Comparison of ENCODE assay signal across 23 cellular contexts in the genomic region with DNA sequence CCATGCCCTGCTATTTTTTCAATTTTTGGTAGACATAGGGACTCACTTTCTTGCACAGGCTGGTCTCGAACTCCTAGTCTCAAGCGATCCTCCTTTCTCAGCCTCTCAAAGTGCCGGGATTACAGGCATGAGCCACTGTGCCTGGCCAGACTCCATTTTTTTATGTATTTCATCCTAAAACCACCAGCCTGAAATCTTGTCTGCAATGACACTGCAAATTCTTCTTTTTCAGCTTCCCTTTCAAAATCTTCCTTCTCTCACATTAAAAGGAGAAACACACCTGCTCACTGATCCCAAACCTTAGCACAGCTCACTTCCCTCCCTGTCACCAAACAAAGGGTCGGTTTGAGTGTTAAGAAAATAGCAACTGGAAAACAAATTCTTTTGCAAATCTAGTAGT.
DNase-seq lines count a peak whose midpoint lies in the region; ATAC-seq and TF ChIP-seq lines count a peak whose summit lies in the region.
"Had no signal": no experiment of that assay in that cellular context is flagged by ENCODE, and none has a peak within 500 bp of the region (broad histone marks: within the 10 kb centered on the region; RNA-seq: fewer than 3 reads in every experiment).

No MANE protein-coding gene starts in this region.

- H3K23ac ChIP-seq in IMR-90 (ENCODE audit: low read depth, low read length): no peak overlapping the region

- no peaks in the 10 kb centered on the region for H3K27me3 ChIP-seq in IMR-90 (ENCODE audit: control insufficient read depth, insufficient read depth, low read length)
- H3K27me3 ChIP-seq: ascending aorta, dorsolateral prefrontal cortex, stomach, tibial nerve had no signal

- no peak for TF ChIP-seq POLR2A in IMR-90 (IDR thresholded peaks at IDR 0.05; ENCODE audit: low read depth, low read length)

- H3K27ac Mint-ChIP-seq in activated naive CD8-positive, alpha-beta T cell: no peak overlapping the region
- no peak overlapping the region for H3K27ac Mint-ChIP-seq in activated naive CD8-positive, alpha-beta T cell treated with anti-CD3 and anti-CD28 coated beads, Interleukin-2, amount 50 U/mL, for 24 hours
- H3K27ac Mint-ChIP-seq in central memory CD8-positive, alpha-beta T cell (ENCODE audit: low read depth): peak overlapping the region; percentile 29
- H3K27ac Mint-ChIP-seq: activated naive CD4-positive, alpha-beta T cell treated with anti-CD3 and anti-CD28 coated beads, Interleukin-2, amount 50 U/mL, for 24 hours; activated T-cell treated with anti-CD3 and anti-CD28 coated beads, Interleukin-2, amount 50 U/mL, for 72 hours had no signal

- no TSS peak for BruUV-seq in IMR-90 (replicated peaks; lab: Mats Ljungman, UMichigan)

- no peak overlapping the region for H4K91ac ChIP-seq in IMR-90 (ENCODE audit: insufficient read depth, low read depth, low read length)

- H3K9me1 ChIP-seq in IMR-90 (ENCODE audit: insufficient read depth, low read length): peaks cover 10% of the 10 kb centered on the region; the same call in 1 of the 2 replicates

- TF ChIP-seq RAD21 in IMR-90 (IDR thresholded peaks at IDR 0.05; ENCODE audit: low read length): no peak

- H3K14ac ChIP-seq in IMR-90 (replicated peaks; ENCODE audit: low read depth, low read length): no peak overlapping the region

- no peaks in the 10 kb centered on the region for H3K9me3 ChIP-seq in IMR-90 (ENCODE audit: control insufficient read depth, insufficient read depth, low read length)
- H3K9me3 ChIP-seq: ascending aorta, stomach, tibial nerve had no signal

- no peak overlapping the region for H2BK5ac ChIP-seq in IMR-90 (ENCODE audit: low read depth, low read length, poor library complexity, severe bottlenecking)

- CTCF ChIA-PET in IMR-90 (lab: Yijun Ruan, JAX): no interaction called here

- no peak for DNase-seq in activated naive CD8-positive, alpha-beta T cell treated with anti-CD3 and anti-CD28 coated beads, Interleukin-2, amount 50 U/mL, for 24 hours
- DNase-seq in IMR-90: no peak
- DNase-seq in central memory CD8-positive, alpha-beta T cell (ENCODE audit: low spot score in 2 of 2): no peak
- DNase-seq in HK-2 (ENCODE audit: unreplicated experiment): no peak
- no peak for DNase-seq in T-helper 9 cell
- DNase-seq in superior temporal gyrus (ENCODE audit: extremely low spot score): no peak
- DNase-seq: activated CD4-positive, alpha-beta T cell treated with anti-CD3 and anti-CD28 coated beads for 48 hours; activated T-cell treated with anti-CD3 and anti-CD28 coated beads, Interleukin-2, amount 50 U/mL, for 72 hours; caudate nucleus; dorsolateral prefrontal cortex; EL; islet precursor cell; KBM-7; NCI-H1694; NCI-H526 treated with DMSO at 0.1 percent for 48 hours; stomach had no signal

- no peak overlapping the region for H2AK9ac ChIP-seq in IMR-90 (replicated peaks; ENCODE audit: low read depth, low read length, poor library complexity)

- peak overlapping the region; percentile 49 for H3K4me3 Mint-ChIP-seq in activated naive CD8-positive, alpha-beta T cell
- no peak overlapping the region for H3K4me3 Mint-ChIP-seq in activated naive CD8-positive, alpha-beta T cell treated with anti-CD3 and anti-CD28 coated beads, Interleukin-2, amount 50 U/mL, for 24 hours
- H3K4me3 Mint-ChIP-seq in central memory CD8-positive, alpha-beta T cell: no peak overlapping the region
- H3K4me3 Mint-ChIP-seq: activated naive CD4-positive, alpha-beta T cell treated with anti-CD3 and anti-CD28 coated beads, Interleukin-2, amount 50 U/mL, for 24 hours; activated T-cell treated with anti-CD3 and anti-CD28 coated beads, Interleukin-2, amount 50 U/mL, for 72 hours; neural crest cell had no signal

- no peak overlapping the region for H3K4ac ChIP-seq in IMR-90 (ENCODE audit: low read depth, low read length)

- POLR2A ChIA-PET in IMR-90 (lab: Charles Lee; ENCODE audit: unreplicated experiment): no interaction called here

- H2BK120ac ChIP-seq in IMR-90 (ENCODE audit: low read depth, low read length): no peak overlapping the region

- no peak for ATAC-seq in activated naive CD8-positive, alpha-beta T cell treated with anti-CD3 and anti-CD28 coated beads, Interleukin-2, amount 50 U/mL, for 24 hours
- ATAC-seq in IMR-90 (ENCODE audit: low read depth): no peak
- ATAC-seq in central memory CD8-positive, alpha-beta T cell (replicated peaks; ENCODE audit: extremely low read depth, poor library complexity, severe bottlenecking): no peak
- no peak for ATAC-seq in HG02938 (IDR thresholded peaks at IDR 0.05; ENCODE audit: unreplicated experiment)
- ATAC-seq: activated T-cell treated with anti-CD3 and anti-CD28 coated beads, Interleukin-2, amount 50 U/mL, for 72 hours; sciatic nerve had no signal

- H3K36me3 ChIP-seq in IMR-90 (ENCODE audit: control insufficient read depth, insufficient read depth, low read length): no peaks in the 10 kb centered on the region
- H3K36me3 ChIP-seq: ascending aorta, stomach, tibial nerve had no signal

- no peaks in the 10 kb centered on the region for H3K9me3 Mint-ChIP-seq in activated naive CD8-positive, alpha-beta T cell (ENCODE audit: low read depth)
- H3K9me3 Mint-ChIP-seq in activated naive CD8-positive, alpha-beta T cell treated with anti-CD3 and anti-CD28 coated beads, Interleukin-2, amount 50 U/mL, for 24 hours: no peaks in the 10 kb centered on the region
- no peaks in the 10 kb centered on the region for H3K9me3 Mint-ChIP-seq in central memory CD8-positive, alpha-beta T cell
- H3K9me3 Mint-ChIP-seq: activated naive CD4-positive, alpha-beta T cell treated with anti-CD3 and anti-CD28 coated beads, Interleukin-2, amount 50 U/mL, for 24 hours; activated T-cell treated with anti-CD3 and anti-CD28 coated beads, Interleukin-2, amount 50 U/mL, for 72 hours; neural crest cell had no signal

- intact Hi-C loops in IMR-90 (cut with micrococcal nuclease): no loop called here

- H4K8ac ChIP-seq in IMR-90 (ENCODE audit: low read depth in 2 of 2, low read length in 2 of 2): no peak overlapping the region

- in situ Hi-C loops in IMR-90 (cut with MboI; ENCODE audit: low sequenced_read_pairs): no loop called here

- H4K5ac ChIP-seq in IMR-90 (ENCODE audit: low read depth, low read length): no peak overlapping the region

- peaks cover 3% of the 10 kb centered on the region for H3K36me3 Mint-ChIP-seq in activated naive CD8-positive, alpha-beta T cell
- peaks cover 2% of the 10 kb centered on the region for H3K36me3 Mint-ChIP-seq in activated naive CD8-positive, alpha-beta T cell treated with anti-CD3 and anti-CD28 coated beads, Interleukin-2, amount 50 U/mL, for 24 hours (ENCODE audit: low read depth)
- peaks cover 6% of the 10 kb centered on the region for H3K36me3 Mint-ChIP-seq in central memory CD8-positive, alpha-beta T cell (ENCODE audit: insufficient read depth)

- no peak overlapping the region for H3K27ac ChIP-seq in IMR-90 (ENCODE audit: insufficient read depth, low read length)
- H3K27ac ChIP-seq: ascending aorta, dorsolateral prefrontal cortex, stomach, tibial nerve had no signal

- H3K4me1 ChIP-seq in IMR-90 (ENCODE audit: control insufficient read depth, insufficient read depth, low read length): peaks cover 6% of the 10 kb centered on the region

- no peak overlapping the region for H2AK5ac ChIP-seq in IMR-90 (ENCODE audit: low read depth, low read length)

- TF ChIP-seq CTCF in IMR-90 (conservative IDR thresholded peaks at IDR 0.05; ENCODE audit: low read depth, low read length): no peak

- H2BK20ac ChIP-seq in IMR-90 (ENCODE audit: low read depth, low read length): no peak overlapping the region

- H3K4me3 ChIP-seq in IMR-90 (ENCODE audit: insufficient read depth, low read depth, low read length): no peak overlapping the region
- H3K4me3 ChIP-seq: ascending aorta, dorsolateral prefrontal cortex, stomach, tibial nerve had no signal

- H3K4me2 ChIP-seq in IMR-90 (ENCODE audit: low read depth, low read length): no peak overlapping the region

- peaks cover 64% of the 10 kb centered on the region for H3K4me1 Mint-ChIP-seq in activated naive CD8-positive, alpha-beta T cell (ENCODE audit: low read depth)
- H3K4me1 Mint-ChIP-seq in activated naive CD8-positive, alpha-beta T cell treated with anti-CD3 and anti-CD28 coated beads, Interleukin-2, amount 50 U/mL, for 24 hours: peaks cover 67% of the 10 kb centered on the region
- H3K4me1 Mint-ChIP-seq in central memory CD8-positive, alpha-beta T cell: peaks cover 47% of the 10 kb centered on the region

- H3K27me3 Mint-ChIP-seq in activated naive CD8-positive, alpha-beta T cell: no peaks in the 10 kb centered on the region
- H3K27me3 Mint-ChIP-seq in activated naive CD8-positive, alpha-beta T cell treated with anti-CD3 and anti-CD28 coated beads, Interleukin-2, amount 50 U/mL, for 24 hours: no peaks in the 10 kb centered on the region
- no peaks in the 10 kb centered on the region for H3K27me3 Mint-ChIP-seq in central memory CD8-positive, alpha-beta T cell
- H3K27me3 Mint-ChIP-seq: activated naive CD4-positive, alpha-beta T cell treated with anti-CD3 and anti-CD28 coated beads, Interleukin-2, amount 50 U/mL, for 24 hours had no signal

- no peak overlapping the region for H2BK15ac ChIP-seq in IMR-90 (ENCODE audit: low read depth, low read length)

- 93% methylated on average over 3 of the region's 4 CpGs; no CpG with 5 or more reads in 1 of the 2 experiments for WGBS in IMR-90 (ENCODE audit: extremely low coverage in 2 of 2, insufficient read length in 1 of 2), 2 experiments

- no peak overlapping the region for H3K18ac ChIP-seq in IMR-90 (ENCODE audit: low read depth, low read length)

- peaks cover 44% of the 10 kb centered on the region for H4K20me1 ChIP-seq in IMR-90 (ENCODE audit: insufficient read depth, low read length)

- no peak overlapping the region for H3K56ac ChIP-seq in IMR-90 (ENCODE audit: extremely low read depth, insufficient read depth, low read length)

- dilution Hi-C loops in IMR-90 (cut with HindIII; ENCODE audit: low sequenced_read_pairs, unreplicated experiment): no loop called here

- H3K79me1 ChIP-seq in IMR-90 (ENCODE audit: low read depth in 1 of 2, low read length in 2 of 2): peaks cover 29 to 56% of the 10 kb centered on the region in 2 experiments

- H2AFZ ChIP-seq in IMR-90 (replicated peaks; ENCODE audit: low read length, poor library complexity): no peak overlapping the region

- H3K9ac ChIP-seq in IMR-90 (ENCODE audit: low read depth, low read length): no peak overlapping the region

TF ChIP-seq in IMR-90, 13 proteins besides CTCF, POLR2A, EP300 and RAD21:
- TF ChIP-seq NFE2L2 (IDR thresholded peaks at IDR 0.05; ENCODE audit: low read depth, low read length): 0 out of 2 replicates have a peak, but pooled peaks have one; percentile 19
- no peak for TF ChIP-seq SMC3 (IDR thresholded peaks at IDR 0.05; ENCODE audit: low read depth, low read length)
